Comparison of ENCODE assay signal across 27 cellular contexts in the genomic region with DNA sequence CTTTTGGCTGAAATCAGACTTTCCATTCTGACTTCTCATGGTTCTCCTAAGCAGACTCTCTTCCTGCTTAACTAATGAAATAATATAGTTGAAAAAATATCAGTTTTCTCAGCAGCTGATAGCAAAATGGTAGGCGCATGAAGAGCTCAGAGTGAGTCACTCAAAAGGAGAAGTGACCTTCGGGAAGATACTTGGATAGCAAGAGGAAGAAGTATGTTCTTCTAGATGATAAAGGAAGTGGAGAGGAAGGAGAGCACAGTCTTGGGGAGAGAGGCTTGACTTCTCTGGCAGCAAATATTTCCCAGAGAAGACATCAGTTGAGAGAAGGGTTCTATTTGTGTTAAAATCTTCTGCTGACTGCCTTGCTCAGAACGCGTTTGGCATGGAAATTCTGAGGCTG.
"Had no signal": no experiment of that assay in that cellular context is flagged by ENCODE, and none has a peak within 500 bp of the region (broad histone marks: within the 10 kb centered on the region; RNA-seq: fewer than 3 reads in every experiment).

No MANE protein-coding gene starts in this region.

- H3K27me3 ChIP-seq: brain microvascular endothelial cell, sigmoid colon, stomach had no signal

- ATAC-seq: activated CD8-positive, alpha-beta memory T cell treated with anti-CD3 and anti-CD28 coated beads, Interleukin-2, amount 10 ng/mL, durations not matched to agents 7 days and 5 days; activated naive CD8-positive, alpha-beta T cell treated with anti-CD3 and anti-CD28 coated beads, Interleukin-2, amount 50 U/mL, for 24 hours; natural killer cell treated with Interleukin-12 subunit alpha and Interleukin-12 subunit beta and Interleukin-15 and Interleukin-18, amount 100 ng/mL, for 72 hours; stimulated activated effector memory CD8-positive, alpha-beta T cell treated with anti-CD3 and anti-CD28 coated beads, Interleukin-12 subunit alpha, Interleukin-12 subunit beta, amount 100 ng/mL, for 72 hours had no signal

- H3K9me3 Mint-ChIP-seq: activated B cell treated with CpG ODN at 0.5 μM for 24 hours; activated CD4-positive, alpha-beta memory T cell treated with anti-CD3 and anti-CD28 coated beads for 36 hours; type B pancreatic cell had no signal

- H3K27ac ChIP-seq: sigmoid colon, stomach had no signal

- H3K4me3 ChIP-seq: sigmoid colon, stomach had no signal

- H3K4me1 ChIP-seq: sigmoid colon, stomach had no signal

- DNase-seq: activated B cell treated with CpG ODN at 0.5 μM for 24 hours; activated CD4-positive, alpha-beta memory T cell treated with anti-CD3 and anti-CD28 coated beads for 36 hours; activated CD4-positive, alpha-beta T cell treated with anti-CD3 and anti-CD28 coated beads for 4 hours; activated CD8-positive, alpha-beta memory T cell treated with anti-CD3 and anti-CD28 coated beads, Interleukin-2, amount 10 ng/mL, durations not matched to agents 7 days and 5 days; activated naive CD4-positive, alpha-beta T cell treated with anti-CD3 and anti-CD28 coated beads for 36 hours; activated naive CD8-positive, alpha-beta T cell treated with anti-CD3 and anti-CD28 coated beads, Interleukin-2, amount 50 U/mL, for 24 hours; activated T-cell treated with anti-CD3 and anti-CD28 coated beads, Interleukin-2, amount 50 U/mL, for 24 hours; aorta; brain microvascular endothelial cell; central memory CD4-positive, alpha-beta T cell; cortex of kidney; erythroblast; foreskin melanocyte; glutamatergic neuron; hippocampal formation; left cardiac atrium; mesendoderm; sigmoid colon; stimulated activated CD4-positive, alpha-beta T cell treated with anti-CD3 and anti-CD28 coated beads, Interleukin-4, amount 100 ng/mL, for 24 hours; stomach; T-helper 2 cell had no signal

- H3K36me3 Mint-ChIP-seq: activated CD4-positive, alpha-beta memory T cell treated with anti-CD3 and anti-CD28 coated beads for 36 hours; activated CD8-positive, alpha-beta memory T cell treated with anti-CD3 and anti-CD28 coated beads, Interleukin-2, amount 10 ng/mL, durations not matched to agents 7 days and 5 days; natural killer cell treated with Interleukin-12 subunit alpha and Interleukin-12 subunit beta and Interleukin-15 and Interleukin-18, amount 100 ng/mL, for 72 hours; stimulated activated effector memory CD8-positive, alpha-beta T cell treated with anti-CD3 and anti-CD28 coated beads, Interleukin-12 subunit alpha, Interleukin-12 subunit beta, amount 100 ng/mL, for 72 hours; type B pancreatic cell had no signal

- FAIRE-seq: endometrium, islet of Langerhans had no signal

- H3K4me1 Mint-ChIP-seq: activated B cell treated with CpG ODN at 0.5 μM for 24 hours; activated CD8-positive, alpha-beta memory T cell treated with anti-CD3 and anti-CD28 coated beads, Interleukin-2, amount 10 ng/mL, durations not matched to agents 7 days and 5 days; activated naive CD8-positive, alpha-beta T cell treated with anti-CD3 and anti-CD28 coated beads, Interleukin-2, amount 50 U/mL, for 24 hours; stimulated activated effector memory CD8-positive, alpha-beta T cell treated with anti-CD3 and anti-CD28 coated beads, Interleukin-12 subunit alpha, Interleukin-12 subunit beta, amount 100 ng/mL, for 72 hours had no signal

- H3K36me3 ChIP-seq: brain microvascular endothelial cell, sigmoid colon, stomach had no signal

- H3K4me3 Mint-ChIP-seq: activated B cell treated with CpG ODN at 0.5 μM for 24 hours; activated CD4-positive, alpha-beta memory T cell treated with anti-CD3 and anti-CD28 coated beads for 36 hours; activated CD8-positive, alpha-beta memory T cell treated with anti-CD3 and anti-CD28 coated beads, Interleukin-2, amount 10 ng/mL, durations not matched to agents 7 days and 5 days; activated naive CD4-positive, alpha-beta T cell treated with anti-CD3 and anti-CD28 coated beads for 36 hours; activated naive CD8-positive, alpha-beta T cell treated with anti-CD3 and anti-CD28 coated beads, Interleukin-2, amount 50 U/mL, for 24 hours; activated T-cell treated with anti-CD3 and anti-CD28 coated beads, Interleukin-2, amount 50 U/mL, for 24 hours; natural killer cell treated with Interleukin-12 subunit alpha and Interleukin-12 subunit beta and Interleukin-15 and Interleukin-18, amount 100 ng/mL, for 72 hours; stimulated activated effector memory CD8-positive, alpha-beta T cell treated with anti-CD3 and anti-CD28 coated beads, Interleukin-12 subunit alpha, Interleukin-12 subunit beta, amount 100 ng/mL, for 72 hours; type B pancreatic cell had no signal

- H3K9me3 ChIP-seq: sigmoid colon, stomach had no signal

- H3K27ac Mint-ChIP-seq: activated B cell treated with CpG ODN at 0.5 μM for 24 hours; activated CD4-positive, alpha-beta memory T cell treated with anti-CD3 and anti-CD28 coated beads for 36 hours; activated CD8-positive, alpha-beta memory T cell treated with anti-CD3 and anti-CD28 coated beads, Interleukin-2, amount 10 ng/mL, durations not matched to agents 7 days and 5 days; activated naive CD4-positive, alpha-beta T cell treated with anti-CD3 and anti-CD28 coated beads for 36 hours; activated naive CD8-positive, alpha-beta T cell treated with anti-CD3 and anti-CD28 coated beads, Interleukin-2, amount 50 U/mL, for 24 hours; activated T-cell treated with anti-CD3 and anti-CD28 coated beads, Interleukin-2, amount 50 U/mL, for 24 hours; activated T-helper 2 cell treated with anti-CD3 and anti-CD28 coated beads, Interferon-gamma antibody, Interleukin-2, Interleukin-4, amounts not matched to agents 10 μg/mL and 5 μg/mL and 100 μg/mL, durations not matched to agents 14 hours and 24 hours and 36 hours; natural killer cell treated with Interleukin-12 subunit alpha and Interleukin-12 subunit beta and Interleukin-15 and Interleukin-18, amount 100 ng/mL, for 72 hours; stimulated activated effector memory CD8-positive, alpha-beta T cell treated with anti-CD3 and anti-CD28 coated beads, Interleukin-12 subunit alpha, Interleukin-12 subunit beta, amount 100 ng/mL, for 72 hours; type B pancreatic cell had no signal

- H3K27me3 Mint-ChIP-seq: activated CD4-positive, alpha-beta memory T cell treated with anti-CD3 and anti-CD28 coated beads for 36 hours; activated CD8-positive, alpha-beta memory T cell treated with anti-CD3 and anti-CD28 coated beads, Interleukin-2, amount 10 ng/mL, durations not matched to agents 7 days and 5 days; activated naive CD8-positive, alpha-beta T cell treated with anti-CD3 and anti-CD28 coated beads, Interleukin-2, amount 50 U/mL, for 24 hours; activated T-cell treated with anti-CD3 and anti-CD28 coated beads, Interleukin-2, amount 50 U/mL, for 24 hours; natural killer cell treated with Interleukin-12 subunit alpha and Interleukin-12 subunit beta and Interleukin-15 and Interleukin-18, amount 100 ng/mL, for 72 hours; type B pancreatic cell had no signal
